Comparison of ENCODE assay signal across 8 cellular contexts in the genomic region with DNA sequence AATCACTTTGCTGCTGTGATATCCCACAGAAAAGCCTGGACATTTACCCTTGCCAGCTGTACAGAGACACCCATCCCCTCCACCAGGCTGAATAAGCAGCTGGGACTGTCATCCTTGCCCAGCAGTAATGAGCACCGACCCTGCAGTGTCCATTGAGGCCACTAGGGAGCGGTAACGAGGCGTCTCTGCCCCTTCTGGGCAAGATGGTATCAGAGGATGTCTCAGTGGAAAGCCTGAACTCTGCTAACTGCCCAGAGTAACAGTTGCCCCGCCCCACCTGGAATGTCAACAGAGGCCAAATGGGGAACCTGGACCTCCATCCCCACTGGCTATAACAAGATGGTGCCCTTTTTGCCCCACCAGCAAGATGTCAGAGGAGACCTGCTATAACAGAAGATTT. TPM values are rescaled to one million over a fixed set of nuclear protein-coding genes. Genes with fewer than 3 reads are reported as not detected.
DNase-seq lines count a peak whose midpoint lies in the region; ATAC-seq and TF ChIP-seq lines count a peak whose summit lies in the region.

No MANE protein-coding gene starts in this region.

- no peak overlapping the region for H3K27ac ChIP-seq in SJCRH30
- H3K27ac ChIP-seq in vagina = no peak overlapping the region

- DNase-seq in AG09309 (ENCODE audit: low read depth) (no peak), GM13977 (ENCODE audit: low spot score) (peak; percentile 24), SJCRH30 (peak; percentile 60 to 73), vagina (ENCODE audit: extremely low spot score in 2 of 2) (no peak)
- DNase-seq in stimulated activated CD4-positive, alpha-beta T cell treated with anti-CD3 and anti-CD28 coated beads, Interleukin-2, amount 100 ng/mL, for 48 hours = peak; percentile 34 to 55

- H3K9me3 ChIP-seq in SJCRH30 (replicated peaks) (no peaks in the 10 kb centered on the region), vagina (no peaks in the 10 kb centered on the region)

- H3K4me3 ChIP-seq in AG09309 (ENCODE audit: control insufficient read depth, low read depth, low read length) = no peak overlapping the region
- no peak overlapping the region for H3K4me3 ChIP-seq in SJCRH30
- no peak overlapping the region for H3K4me3 ChIP-seq in vagina

- no peaks in the 10 kb centered on the region for H3K4me1 ChIP-seq in SJCRH30
- no peaks in the 10 kb centered on the region for H3K4me1 ChIP-seq in vagina

- intact Hi-C loops in vagina (cut with DNase I) = no loop called here

- TF ChIP-seq CTCF in AG09309 (IDR thresholded peaks at IDR 0.05; ENCODE audit: control insufficient read depth, insufficient read depth, low read depth, low read length, missing control alignments) = peak; percentile 55
- peak; percentile 52 for TF ChIP-seq CTCF in GM13977 (IDR thresholded peaks at IDR 0.05; ENCODE audit: extremely low read depth, insufficient read depth, missing control alignments)
- no peak for TF ChIP-seq CTCF in vagina (IDR thresholded peaks at IDR 0.05)

- peak; percentile 57 for ATAC-seq in esophagus mucosa
- ATAC-seq in HG02981 (IDR thresholded peaks at IDR 0.05; ENCODE audit: unreplicated experiment) = no peak
- no peak for ATAC-seq in GM21526 (IDR thresholded peaks at IDR 0.05; ENCODE audit: low FRiP score, unreplicated experiment)

- in situ Hi-C loops in GM13977 (cut with MboI; ENCODE audit: low pct_unique_long_range_greater_than_20kb, low sequenced_read_pairs, unreplicated experiment) = no loop called here

- no peaks in the 10 kb centered on the region for H3K36me3 ChIP-seq in SJCRH30
- no peaks in the 10 kb centered on the region for H3K36me3 ChIP-seq in vagina

- H3K27me3 ChIP-seq in SJCRH30 (no peaks in the 10 kb centered on the region), vagina (no peaks in the 10 kb centered on the region)

- no peak for TF ChIP-seq POLR2A in vagina (IDR thresholded peaks at IDR 0.05)

RNA-seq across cellular contexts. Expression of gene CEACAM20, which starts 22.8 kb away (rescaled TPM):
- not detected in 2 replicates for total RNA-seq in SJCRH30 (2014; rRNA removed; shearing (Covaris generic))
- not detected for total RNA-seq in esophagus mucosa
- not detected for total RNA-seq in vagina

RNA-seq across cellular contexts. Expression of gene ZNF180, which starts 52.0 kb away (rescaled TPM):
- total RNA-seq in SJCRH30 (2014; rRNA removed; shearing (Covaris generic)) = 12.3 and 13.9 TPM in 2 replicates
- total RNA-seq in esophagus mucosa = 3.4 TPM
- total RNA-seq in vagina = 6.4 TPM

Comparison
In these comparisons a context has a peak if more than half of its experiments do, and no peak if none do; other contexts are left out.
1. DNase-seq: peak in GM13977 (single experiment), SJCRH30 (2 of 2) and stimulated activated CD4-positive, alpha-beta T cell treated with anti-CD3 and anti-CD28 coated beads, Interleukin-2, amount 100 ng/mL, for 48 hours (2 of 2); none in AG09309 (single experiment) and vagina (0 of 2).
2. CTCF ChIP-seq: peak in AG09309 (single experiment) and GM13977 (single experiment); none in vagina (0 of 3).